In genomic region chr1:235403598-235403997, GRCh38 we compare ENCODE assay signal across 18 cellular contexts. TPM values are rescaled to one million over a fixed set of nuclear protein-coding genes. Genes with fewer than 3 reads are reported as not detected.
A peak's percentile ranks its signal among the peaks of the same experiment; 100 is the strongest.
DNase-seq lines count a peak whose midpoint lies in the region; ATAC-seq and TF ChIP-seq lines count a peak whose summit lies in the region.
"Had no signal": no experiment of that assay in that cellular context is flagged by ENCODE, and none has a peak within 500 bp of the region (broad histone marks: within the 10 kb centered on the region; RNA-seq: fewer than 3 reads in every experiment).

No MANE protein-coding gene starts in this region.

- H3K27me3 Mint-ChIP-seq in HFFc6 (ENCODE audit: insufficient read depth) = no peaks in the 10 kb centered on the region
- H3K27me3 Mint-ChIP-seq in stimulated activated naive CD8-positive, alpha-beta T cell treated with anti-CD3 and anti-CD28 coated beads, Interleukin-15, amount 100 ng/mL, for 72 hours = no peaks in the 10 kb centered on the region
- H3K27me3 Mint-ChIP-seq: B cell; CD4-positive, alpha-beta T cell had no signal

- H3K27me3 ChIP-seq in SJSA1 (replicated peaks) (no peaks in the 10 kb centered on the region), right lobe of liver (no peaks in the 10 kb centered on the region)
- H3K27me3 ChIP-seq: SJCRH30 had no signal

- intact Hi-C loops in right lobe of liver (cut with DNase I) = no loop called here

- peaks cover 23% of the 10 kb centered on the region for H3K36me3 ChIP-seq in SJSA1
- no peaks in the 10 kb centered on the region for H3K36me3 ChIP-seq in right lobe of liver

- TF ChIP-seq CTCF in HFFc6 (IDR thresholded peaks at IDR 0.05) = no peak
- TF ChIP-seq CTCF in epithelial cell of esophagus (IDR thresholded peaks at IDR 0.05; ENCODE audit: insufficient read depth, low read depth, low read length, missing control alignments) = no peak
- TF ChIP-seq CTCF in right lobe of liver (IDR thresholded peaks at IDR 0.05) = no peak

- DNase-seq in HFFc6 (no peak), SJSA1 (ENCODE audit: low read depth in 1 of 2, low spot score in 2 of 2) (no peak), epithelial cell of esophagus (ENCODE audit: low read depth) (peak; percentile 88), right lobe of liver (no peak), NCI-H2081 treated with DMSO at 0.1 percent for 48 hours (lab: John Stamatoyannopoulos, UW) (no peak), ecto neural progenitor cell (ENCODE audit: low spot score) (no peak)
- no peak for DNase-seq in stimulated activated naive CD8-positive, alpha-beta T cell treated with anti-CD3 and anti-CD28 coated beads, Interleukin-15, amount 100 ng/mL, for 72 hours
- DNase-seq: Calu3; CD4-positive, alpha-beta T cell; DMS79; KG1; MM.1S; NCI-H1417; NCI-H1930; NCI-H510A treated with DMSO at 0.1 percent for 48 hours; SJCRH30 had no signal

- no peak overlapping the region for H3K4me3 Mint-ChIP-seq in HFFc6
- no peak overlapping the region for H3K4me3 Mint-ChIP-seq in stimulated activated naive CD8-positive, alpha-beta T cell treated with anti-CD3 and anti-CD28 coated beads, Interleukin-15, amount 100 ng/mL, for 72 hours
- H3K4me3 Mint-ChIP-seq: B cell; CD4-positive, alpha-beta T cell had no signal

- H3K4me3 ChIP-seq in SJSA1 (no peak overlapping the region), epithelial cell of esophagus (ENCODE audit: low read length) (no peak overlapping the region), right lobe of liver (no peak overlapping the region)
- H3K4me3 ChIP-seq: SJCRH30 had no signal

- H3K4me1 Mint-ChIP-seq in HFFc6 (ENCODE audit: low read depth) = peaks cover 41% of the 10 kb centered on the region
- H3K4me1 Mint-ChIP-seq in stimulated activated naive CD8-positive, alpha-beta T cell treated with anti-CD3 and anti-CD28 coated beads, Interleukin-15, amount 100 ng/mL, for 72 hours = peaks cover 5% of the 10 kb centered on the region
- H3K4me1 Mint-ChIP-seq: B cell had no signal

- WGBS in right lobe of liver (ENCODE audit: insufficient coverage, low coverage, low lambda C conversion rate, missing lambda C conversion rate) = 67% methylated on average over 1 of the region's 1 CpG

- peak overlapping the region; percentile 86 for H3K27ac ChIP-seq in SJSA1
- no peak overlapping the region for H3K27ac ChIP-seq in right lobe of liver
- H3K27ac ChIP-seq: SJCRH30 had no signal

- peak overlapping the region; percentile 46; the same call in 1 of the 2 replicates for H3K27ac Mint-ChIP-seq in HFFc6
- H3K27ac Mint-ChIP-seq in stimulated activated naive CD8-positive, alpha-beta T cell treated with anti-CD3 and anti-CD28 coated beads, Interleukin-15, amount 100 ng/mL, for 72 hours = no peak overlapping the region
- H3K27ac Mint-ChIP-seq: B cell; CD4-positive, alpha-beta T cell had no signal

- peaks cover 5% of the 10 kb centered on the region; the same call in 1 of the 2 replicates for H3K36me3 Mint-ChIP-seq in HFFc6 (ENCODE audit: low read depth)

- peak in 3 of 4 donors; percentile 38 to 53 (median 51) for ATAC-seq in right lobe of liver
- ATAC-seq in GM18867 (IDR thresholded peaks at IDR 0.05; ENCODE audit: unreplicated experiment) = no peak
- no peak for ATAC-seq in stimulated activated naive CD8-positive, alpha-beta T cell treated with anti-CD3 and anti-CD28 coated beads, Interleukin-15, amount 100 ng/mL, for 72 hours

- TF ChIP-seq POLR2A in right lobe of liver (IDR thresholded peaks at IDR 0.05) = no peak

- H3K9me3 ChIP-seq in SJSA1 (replicated peaks) = no peaks in the 10 kb centered on the region
- no peaks in the 10 kb centered on the region for H3K9me3 ChIP-seq in right lobe of liver
- H3K9me3 ChIP-seq: SJCRH30 had no signal

- no peaks in the 10 kb centered on the region for H3K9me3 Mint-ChIP-seq in HFFc6
- no peaks in the 10 kb centered on the region for H3K9me3 Mint-ChIP-seq in stimulated activated naive CD8-positive, alpha-beta T cell treated with anti-CD3 and anti-CD28 coated beads, Interleukin-15, amount 100 ng/mL, for 72 hours
- H3K9me3 Mint-ChIP-seq: CD4-positive, alpha-beta T cell had no signal

- peaks cover 63% of the 10 kb centered on the region for H3K4me1 ChIP-seq in SJSA1 (replicated peaks)
- peaks cover 0 to 43% (median 3%) of the 10 kb centered on the region in 4 donors for H3K4me1 ChIP-seq in right lobe of liver

RNA-seq across cellular contexts. Expression of gene TBCE, which starts 36.4 kb away (rescaled TPM):
- total RNA-seq in HFFc6 (2021; fragmentation: NEBNext Ultra II Directional; extraction: Animal tissue kit (Norgen Biotek cat#: 25700)) = 10 to 100 TPM; 20.0 to 29.4 (median 26.0) TPM
- total RNA-seq in SJSA1 (2014; rRNA removed; shearing (Covaris generic)) = 58.1 and 70.3 TPM in 2 replicates
- 10 to 100 TPM; 11.2 to 16.6 (median 13.3) TPM for total RNA-seq in right lobe of liver

Comparison
In these comparisons a context has a peak if more than half of its experiments do, and no peak if none do; other contexts are left out.
1. ATAC-seq: peak in right lobe of liver (3 of 4); none in GM18867 (single experiment) and stimulated activated naive CD8-positive, alpha-beta T cell treated with anti-CD3 and anti-CD28 coated beads, Interleukin-15, amount 100 ng/mL, for 72 hours (single experiment).